ENCODE assay signal across 10 cellular contexts in genomic region chr14:68968051-68968450, GRCh38. TPM values are rescaled to one million over a fixed set of nuclear protein-coding genes. Genes with fewer than 3 reads are reported as not detected.
DNase-seq lines count a peak whose midpoint lies in the region; TF ChIP-seq lines count a peak whose summit lies in the region.
"Had no signal": no experiment of that assay in that cellular context is flagged by ENCODE, and none has a peak within 500 bp of the region (broad histone marks: within the 10 kb centered on the region; RNA-seq: fewer than 3 reads in every experiment).

No MANE protein-coding gene starts in this region.

- DNase-seq in HFFc6 (no peak), coronary artery (ENCODE audit: low spot score) (no peak), GM13976 (ENCODE audit: low spot score) (no peak), putamen (ENCODE audit: low spot score) (no peak), NCI-H1436 treated with DMSO at 0.1 percent for 48 hours (lab: John Stamatoyannopoulos, UW) (no peak), NCI-H524 (lab: John Stamatoyannopoulos, UW) (no peak)
- DNase-seq in activated CD4-positive, alpha-beta T cell treated with anti-CD3 and anti-CD28 coated beads, Interleukin-2, amount 50 U/mL, for 4 hours: peak; percentile 59 to 61
- DNase-seq in stimulated activated CD4-positive, alpha-beta T cell treated with anti-CD3 and anti-CD28 coated beads, Interleukin-2, amount 100 ng/mL, for 4 hours (ENCODE audit: low read depth): peak; percentile 64
- DNase-seq: DMS53, erythroblast had no signal

- H3K4me3 Mint-ChIP-seq in HFFc6: peak overlapping the region; percentile 26

- H3K9me3 Mint-ChIP-seq in HFFc6: no peaks in the 10 kb centered on the region

- H3K4me3 ChIP-seq in coronary artery: peak overlapping the region; percentile 28

- H3K36me3 Mint-ChIP-seq in HFFc6 (ENCODE audit: low read depth): peaks cover 54% of the 10 kb centered on the region

- peak overlapping the region; percentile 82 for H3K27ac Mint-ChIP-seq in HFFc6

- peaks cover 25% of the 10 kb centered on the region for H3K27me3 Mint-ChIP-seq in HFFc6 (ENCODE audit: insufficient read depth)

- H3K4me1 Mint-ChIP-seq in HFFc6 (ENCODE audit: low read depth): peaks cover 100% of the 10 kb centered on the region

- TF ChIP-seq CTCF in HFFc6 (IDR thresholded peaks at IDR 0.05) (no peak), coronary artery (IDR thresholded peaks at IDR 0.05) (no peak), GM13976 (IDR thresholded peaks at IDR 0.05; ENCODE audit: borderline replicate concordance, control extremely low read depth, extremely low read depth, insufficient read depth, missing control alignments) (no peak)

- in situ Hi-C loops in GM13976 (cut with MboI; ENCODE audit: low sequenced_read_pairs, unreplicated experiment): no loop called here

- peak overlapping the region; percentile 70 to 85 for H3K27ac ChIP-seq in coronary artery

RNA-seq across cellular contexts. Expression of gene ACTN1, which starts 11.1 kb away (rescaled TPM):
- total RNA-seq in HFFc6 (2021; fragmentation: NEBNext Ultra II Directional; extraction: Animal tissue kit (Norgen Biotek cat#: 25700)): 100 to 1,000 TPM; 749 to 847 (median 825) TPM

Comparison
In these comparisons a context has a peak if more than half of its experiments do, and no peak if none do; other contexts are left out.
1. DNase-seq: peak in activated CD4-positive, alpha-beta T cell treated with anti-CD3 and anti-CD28 coated beads, Interleukin-2, amount 50 U/mL, for 4 hours (2 of 2) and stimulated activated CD4-positive, alpha-beta T cell treated with anti-CD3 and anti-CD28 coated beads, Interleukin-2, amount 100 ng/mL, for 4 hours (single experiment); none in HFFc6 (single experiment), coronary artery (single experiment), GM13976 (single experiment), putamen (single experiment), NCI-H1436 treated with DMSO at 0.1 percent for 48 hours (single experiment) and NCI-H524 (0 of 2).